1 cellular context compared by ENCODE assay signal in genomic region chr16:56610017-56610608, GRCh38.
A peak's percentile ranks its signal among the peaks of the same experiment; 100 is the strongest.
TF ChIP-seq lines count a peak whose summit lies in the region.

No MANE protein-coding gene starts in this region.

TF ChIP-seq in HepG2, 621 proteins besides CTCF, POLR2A, EP300 and RAD21 (continued from another document):
- no peak for TF ChIP-seq MNT (IDR thresholded peaks at IDR 0.05)
- 0 out of 2 replicates have a peak, but pooled peaks have one; percentile 11 for TF ChIP-seq RXRA (CRISPR knock-in tag; IDR thresholded peaks at IDR 0.05)
- TF ChIP-seq POGK (CRISPR knock-in tag; conservative IDR thresholded peaks at IDR 0.05): 0 out of 2 replicates have a peak, but pooled peaks have one; percentile 46
- TF ChIP-seq DPF2 (CRISPR knock-in tag; IDR thresholded peaks at IDR 0.05; ENCODE audit: borderline replicate concordance, low read depth): 0 out of 2 replicates have a peak, but pooled peaks have one; percentile 21
- TF ChIP-seq ZFP1 (CRISPR knock-in tag; IDR thresholded peaks at IDR 0.05): no peak
- no peak for TF ChIP-seq ZNF616 (CRISPR knock-in tag; IDR thresholded peaks at IDR 0.05; ENCODE audit: low read depth)
- no peak for TF ChIP-seq ZNF720 (CRISPR knock-in tag; IDR thresholded peaks at IDR 0.05)
- no peak for TF ChIP-seq YEATS2 (CRISPR knock-in tag; IDR thresholded peaks at IDR 0.05; ENCODE audit: borderline replicate concordance)
- no peak for TF ChIP-seq ZIK1 (CRISPR knock-in tag; IDR thresholded peaks at IDR 0.05; ENCODE audit: borderline replicate concordance, low read depth)
- TF ChIP-seq TEAD3 (CRISPR knock-in tag; optimal IDR thresholded peaks at IDR 0.05; ENCODE audit: borderline replicate concordance): peak; percentile 9
- TF ChIP-seq STAT6 (CRISPR knock-in tag; IDR thresholded peaks at IDR 0.05; ENCODE audit: borderline replicate concordance): 0 out of 2 replicates have a peak, but pooled peaks have one; percentile 33
- TF ChIP-seq ZNF382 (CRISPR knock-in tag; IDR thresholded peaks at IDR 0.05; ENCODE audit: borderline replicate concordance): no peak
- TF ChIP-seq REPIN1 (CRISPR knock-in tag; IDR thresholded peaks at IDR 0.05; ENCODE audit: borderline replicate concordance, low read depth): no peak
- TF ChIP-seq SMARCE1 (IDR thresholded peaks at IDR 0.05; ENCODE audit: borderline replicate concordance): no peak
- TF ChIP-seq MAZ (IDR thresholded peaks at IDR 0.05; ENCODE audit: borderline replicate concordance, low read depth, low read length): 0 out of 2 replicates have a peak, but pooled peaks have one; percentile 11
- no peak for TF ChIP-seq MAZ (CRISPR knock-in tag; IDR thresholded peaks at IDR 0.05; ENCODE audit: low read depth)
- TF ChIP-seq HMGXB4 (CRISPR knock-in tag; IDR thresholded peaks at IDR 0.05; ENCODE audit: borderline replicate concordance in 1 of 2, low read depth in 1 of 2): peak in 1 of 2 experiments; percentile 30; a peak in 1 of 4 replicates
- TF ChIP-seq ZNF83 (CRISPR knock-in tag; IDR thresholded peaks at IDR 0.05; ENCODE audit: borderline replicate concordance): no peak
- TF ChIP-seq POLR2AphosphoS5 (IDR thresholded peaks at IDR 0.05; ENCODE audit: low read depth, low read length): no peak
- TF ChIP-seq ARNTL (CRISPR knock-in tag; IDR thresholded peaks at IDR 0.05): 0 out of 2 replicates have a peak, but pooled peaks have one; percentile 33
- TF ChIP-seq, protein P1, sequence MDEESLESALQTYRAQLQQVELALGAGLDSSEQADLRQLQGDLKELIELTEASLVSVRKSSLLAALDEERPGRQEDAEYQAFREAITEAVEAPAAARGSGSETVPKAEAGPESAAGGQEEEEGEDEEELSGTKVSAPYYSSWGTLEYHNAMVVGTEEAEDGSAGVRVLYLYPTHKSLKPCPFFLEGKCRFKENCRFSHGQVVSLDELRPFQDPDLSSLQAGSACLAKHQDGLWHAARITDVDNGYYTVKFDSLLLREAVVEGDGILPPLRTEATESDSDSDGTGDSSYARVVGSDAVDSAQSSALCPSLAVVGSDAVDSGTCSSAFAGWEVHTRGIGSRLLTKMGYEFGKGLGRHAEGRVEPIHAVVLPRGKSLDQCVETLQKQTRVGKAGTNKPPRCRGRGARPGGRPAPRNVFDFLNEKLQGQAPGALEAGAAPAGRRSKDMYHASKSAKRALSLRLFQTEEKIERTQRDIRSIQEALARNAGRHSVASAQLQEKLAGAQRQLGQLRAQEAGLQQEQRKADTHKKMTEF (CRISPR knock-in tag; IDR thresholded peaks at IDR 0.05): 0 out of 2 replicates have a peak, but pooled peaks have one; percentile 37
- TF ChIP-seq SSRP1 (CRISPR knock-in tag; IDR thresholded peaks at IDR 0.05): 0 out of 2 replicates have a peak, but pooled peaks have one; percentile 26
- TF ChIP-seq TAF1 (CRISPR knock-in tag; IDR thresholded peaks at IDR 0.05): no peak
- TF ChIP-seq ZNF782 (CRISPR knock-in tag; IDR thresholded peaks at IDR 0.05; ENCODE audit: borderline replicate concordance): peak; percentile 49; the same call in 1 of the 2 replicates
- TF ChIP-seq MAX (IDR thresholded peaks at IDR 0.05): no peak
- TF ChIP-seq ZNF44 (CRISPR knock-in tag; IDR thresholded peaks at IDR 0.05): no peak
